Comparison of ENCODE assay signal across 1 cellular context in the genomic region with DNA sequence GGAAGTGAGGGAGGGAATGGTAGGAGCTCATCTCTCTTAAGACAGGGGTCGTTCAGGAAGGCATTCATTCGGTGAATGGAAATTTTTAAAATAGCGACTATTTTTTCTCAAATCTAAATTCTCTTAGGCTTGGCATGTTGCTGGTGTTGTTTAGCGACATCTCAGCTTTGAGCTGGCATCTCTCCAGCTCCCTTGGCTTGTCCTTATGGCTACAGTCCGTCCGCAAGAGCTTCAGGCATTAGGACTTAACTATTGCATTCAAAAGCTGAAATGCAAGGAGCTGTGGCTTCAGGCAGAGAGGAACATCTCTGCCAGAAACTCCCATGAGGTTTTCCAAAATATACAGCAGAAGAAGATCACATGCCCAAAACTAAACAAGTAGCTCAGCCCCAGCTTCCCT.
TF ChIP-seq lines count a peak whose summit lies in the region.

No MANE protein-coding gene starts in this region.

TF ChIP-seq in IMR-90, 13 proteins besides CTCF, POLR2A, EP300 and RAD21:
- TF ChIP-seq FOS (IDR thresholded peaks at IDR 0.05; ENCODE audit: low read depth, low read length) (no peak), CEBPB (IDR thresholded peaks at IDR 0.05; ENCODE audit: low read depth, low read length) (no peak), RFX5 (IDR thresholded peaks at IDR 0.05; ENCODE audit: low read depth, low read length) (no peak), RCOR1 (IDR thresholded peaks at IDR 0.05; ENCODE audit: insufficient replicate concordance, low read length) (no peak)
- TF ChIP-seq, protein P1, sequence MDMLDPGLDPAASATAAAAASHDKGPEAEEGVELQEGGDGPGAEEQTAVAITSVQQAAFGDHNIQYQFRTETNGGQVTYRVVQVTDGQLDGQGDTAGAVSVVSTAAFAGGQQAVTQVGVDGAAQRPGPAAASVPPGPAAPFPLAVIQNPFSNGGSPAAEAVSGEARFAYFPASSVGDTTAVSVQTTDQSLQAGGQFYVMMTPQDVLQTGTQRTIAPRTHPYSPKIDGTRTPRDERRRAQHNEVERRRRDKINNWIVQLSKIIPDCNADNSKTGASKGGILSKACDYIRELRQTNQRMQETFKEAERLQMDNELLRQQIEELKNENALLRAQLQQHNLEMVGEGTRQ (IDR thresholded peaks at IDR 0.05; ENCODE audit: low read depth, low read length) = no peak
